17 cellular contexts compared by ENCODE assay signal in genomic region chr2:217666338-217666737, GRCh38.
DNase-seq lines count a peak whose midpoint lies in the region; ATAC-seq, FAIRE-seq and TF ChIP-seq lines count a peak whose summit lies in the region.
"Had no signal": no experiment of that assay in that cellular context is flagged by ENCODE, and none has a peak within 500 bp of the region (broad histone marks: within the 10 kb centered on the region; RNA-seq: fewer than 3 reads in every experiment).

No MANE protein-coding gene starts in this region.

- H3K9ac ChIP-seq in GM23248 (no peak overlapping the region), GM12878 (ENCODE audit: control insufficient read depth, insufficient read depth, low read length) (no peak overlapping the region)

- in situ Hi-C loops in GM23248 (cut with MboI) = no loop called here
- in situ Hi-C loops in GM12878 (cut with MboI) = no loop called here

- 3 to 17% methylated on average over 2 of the region's 2 CpGs for WGBS in GM23248 (ENCODE audit: low coverage in 1 of 2, low lambda C conversion rate in 2 of 2, missing lambda C conversion rate in 2 of 2), 2 experiments
- WGBS in GM12878 (ENCODE audit: insufficient coverage, insufficient replicate concordance, low lambda C conversion rate, missing lambda C conversion rate) = 0% methylated on average over 2 of the region's 2 CpGs

- no peak for TF ChIP-seq POLR2A in GM12878 (IDR thresholded peaks at IDR 0.05; ENCODE audit: low read depth, low read length)

- H3K36me3 ChIP-seq in GM23248 (ENCODE audit: low read depth) (no peaks in the 10 kb centered on the region), GM12878 (ENCODE audit: control insufficient read depth in 2 of 2, insufficient read depth in 2 of 2, low read length in 1 of 2) (no peaks in the 10 kb centered on the region), BE2C (no peaks in the 10 kb centered on the region)
- H3K36me3 ChIP-seq: gastrocnemius medialis, WERI-Rb-1 had no signal

- H3K9me2 ChIP-seq in GM23248 (ENCODE audit: insufficient read depth) = no peaks in the 10 kb centered on the region

- H3K79me2 ChIP-seq in GM23248 (ENCODE audit: insufficient read depth) (no peaks in the 10 kb centered on the region), GM12878 (ENCODE audit: control insufficient read depth, insufficient read depth, low read length) (no peaks in the 10 kb centered on the region)

- TF ChIP-seq EP300 in GM12878 (IDR thresholded peaks at IDR 0.05; ENCODE audit: borderline replicate concordance in 1 of 2, control insufficient read depth in 1 of 2, low read depth in 2 of 2, low read length in 2 of 2) = no peak

- intact Hi-C loops in GM12878 (cut with micrococcal nuclease; ENCODE audit: unreplicated experiment) = no loop called here

- CTCF ChIA-PET in GM12878 (lab: Yijun Ruan, JAX) = interaction anchor here (2.5 kb wide), 1 partner anchor 15 kb away, joined by 14 read pairs; no protein-coding TSS in a partner anchor

- H3K4me2 ChIP-seq in GM23248 (ENCODE audit: unreplicated experiment) = peak overlapping the region; percentile 30
- no peak overlapping the region for H3K4me2 ChIP-seq in GM12878 (ENCODE audit: control insufficient read depth, insufficient read depth)

- H3F3A ChIP-seq in GM23248 (ENCODE audit: insufficient read depth) = peaks cover 30% of the 10 kb centered on the region

- no peaks in the 10 kb centered on the region for H4K20me1 ChIP-seq in GM23248 (ENCODE audit: insufficient read depth)
- no peaks in the 10 kb centered on the region for H4K20me1 ChIP-seq in GM12878 (ENCODE audit: control insufficient read depth, insufficient read depth)

- ATAC-seq in GM12878 (peak; percentile 78), omental fat pad (ENCODE audit: low FRiP score) (peak; percentile 35)
- ATAC-seq: gastrocnemius medialis had no signal

- BruUV-seq in GM12878 (replicated peaks; lab: Mats Ljungman, UMichigan) = no TSS peak

- RAD21 ChIA-PET in GM12878 (lab: Charles Lee; ENCODE audit: unreplicated experiment) = no interaction called here

- TF ChIP-seq CTCF in GM12878 (IDR thresholded peaks at IDR 0.05 in 2 of 3, conservative IDR thresholded peaks at IDR 0.05 in 1 of 3; ENCODE audit: control insufficient read depth in 2 of 3, extremely low read depth in 1 of 3, insufficient read depth in 1 of 3, low read depth in 3 of 3, low read length in 3 of 3) (no peak), omental fat pad (IDR thresholded peaks at IDR 0.05) (no peak), BE2C (IDR thresholded peaks at IDR 0.05; ENCODE audit: low read depth, low read length) (no peak)

- FAIRE-seq in GM12878 (lab: Jason Lieb, UNC) (no peak), frontal cortex (lab: Jason Lieb, UNC) (no peak)
- FAIRE-seq: GM18507 had no signal

- H2AFZ ChIP-seq in GM23248 (0 out of 2 replicates have a peak overlapping the region, but pooled peaks have one; percentile 28), GM12878 (ENCODE audit: control insufficient read depth, low read depth, low read length) (no peak overlapping the region)

- H3K4me1 ChIP-seq in GM23248 (ENCODE audit: insufficient read depth) = peaks cover 53% of the 10 kb centered on the region
- H3K4me1 ChIP-seq in GM12878 (ENCODE audit: control insufficient read depth, insufficient read depth, low read length) = no peaks in the 10 kb centered on the region
- no peaks in the 10 kb centered on the region for H3K4me1 ChIP-seq in BE2C

- H3K27me3 ChIP-seq in GM23248 (replicated peaks; ENCODE audit: insufficient read depth) (no peaks in the 10 kb centered on the region), GM12878 (replicated peaks in 1 of 2; ENCODE audit: control insufficient read depth in 2 of 2, insufficient read depth in 2 of 2, low read length in 1 of 2) (no peaks in the 10 kb centered on the region), BE2C (no peaks in the 10 kb centered on the region)
- H3K27me3 ChIP-seq: gastrocnemius medialis had no signal

- H3K9me3 ChIP-seq in GM23248 (ENCODE audit: low read depth) = no peaks in the 10 kb centered on the region
- H3K9me3 ChIP-seq in GM12878 (replicated peaks; ENCODE audit: control insufficient read depth, insufficient read depth, low read length) = no peaks in the 10 kb centered on the region
- no peaks in the 10 kb centered on the region for H3K9me3 ChIP-seq in BE2C
- H3K9me3 ChIP-seq: gastrocnemius medialis had no signal

- H3K4me3 ChIP-seq in GM23248 (no peak overlapping the region), GM12878 (no peak overlapping the region), BE2C (ENCODE audit: low read depth, low read length) (no peak overlapping the region)
- H3K4me3 ChIP-seq: gastrocnemius medialis had no signal

- SMC1A ChIA-PET in GM12878 (lab: Charles Lee; ENCODE audit: uncharacterized antibody, unreplicated experiment) = interaction anchor here (0.6 to 1.5 kb wide), 2 partner anchors 16 to 64 kb away, joined by 3 to 4 read pairs; no protein-coding TSS in a partner anchor

- peak; percentile 14 for DNase-seq in ELR (ENCODE audit: low read depth)
- peak; percentile 82 for DNase-seq in GM23248
- no peak for DNase-seq in GM12878 (ENCODE audit: low read depth, low spot score)
- DNase-seq in omental fat pad (ENCODE audit: low spot score) = no peak
- DNase-seq in frontal cortex (ENCODE audit: low spot score in 2 of 2) = no peak
- DNase-seq in BE2C = no peak
- DNase-seq in D341Med (ENCODE audit: low spot score) = no peak
- DNase-seq in NCI-H524 treated with DMSO at 0.1 percent for 48 hours (lab: John Stamatoyannopoulos, UW) = no peak
- DNase-seq: activated T-cell treated with anti-CD3 and anti-CD28 coated beads, Interleukin-2, amount 50 U/mL, for 1 hour; gastrocnemius medialis; HCEC 1CT; islet precursor cell; MV-4-11; OCI-M1; stimulated activated CD4-positive, alpha-beta T cell treated with anti-CD3 and anti-CD28 coated beads, Interleukin-2, amount 100 ng/mL, for 48 hours; WERI-Rb-1 had no signal

- H3K27ac ChIP-seq in GM23248 (peak overlapping the region; percentile 33), GM12878 (ENCODE audit: control insufficient read depth, insufficient read depth) (no peak overlapping the region)
- H3K27ac ChIP-seq: WERI-Rb-1 had no signal

- TF ChIP-seq RAD21 in GM12878 (IDR thresholded peaks at IDR 0.05; ENCODE audit: insufficient read depth, low read depth, low read length) = no peak

- POLR2A ChIA-PET in GM12878 (lab: Charles Lee) = no interaction called here

TF ChIP-seq in GM12878, 131 proteins besides CTCF, POLR2A, EP300 and RAD21:
- TF ChIP-seq MLLT1 (IDR thresholded peaks at IDR 0.05) (no peak), JUNB (IDR thresholded peaks at IDR 0.05) (peak; percentile 45), EED (IDR thresholded peaks at IDR 0.05; ENCODE audit: low read depth) (0 out of 2 replicates have a peak, but pooled peaks have one; percentile 25), E2F8 (IDR thresholded peaks at IDR 0.05; ENCODE audit: low read depth, partially characterized antibody) (no peak)

Comparison
In these comparisons a context has a peak if more than half of its experiments do, and no peak if none do; other contexts are left out.
1. DNase-seq: peak in ELR (single experiment) and GM23248 (single experiment); none in GM12878 (single experiment), omental fat pad (single experiment), frontal cortex (0 of 2), BE2C (single experiment), D341Med (single experiment) and NCI-H524 treated with DMSO at 0.1 percent for 48 hours (single experiment).